In the genomic region with DNA sequence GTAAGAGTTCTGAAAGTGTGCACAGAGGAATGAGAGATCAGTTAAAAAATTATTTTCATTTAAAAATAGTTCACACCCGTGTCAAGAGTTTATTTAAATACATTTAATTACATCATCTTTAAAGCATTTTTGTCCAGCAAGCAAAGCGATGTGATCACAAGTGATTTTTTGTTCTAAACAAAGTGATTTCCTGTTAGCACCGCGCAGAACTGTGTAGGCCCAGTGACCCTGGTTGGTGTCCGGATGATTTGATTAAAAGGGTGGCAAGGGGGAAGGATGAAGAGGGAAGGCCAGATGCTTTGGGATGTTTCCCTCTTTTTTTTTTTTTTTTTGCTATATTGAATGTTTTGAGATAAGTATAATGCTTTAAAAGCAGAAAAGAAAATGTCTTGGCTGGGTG, we compare ENCODE assay signal across 2 cellular contexts.
TF ChIP-seq lines count a peak whose summit lies in the region.

No MANE protein-coding gene starts in this region.

TF ChIP-seq in SK-N-SH, 30 proteins besides CTCF, POLR2A, EP300 and RAD21 (continued from another document):
- TF ChIP-seq, protein P1, sequence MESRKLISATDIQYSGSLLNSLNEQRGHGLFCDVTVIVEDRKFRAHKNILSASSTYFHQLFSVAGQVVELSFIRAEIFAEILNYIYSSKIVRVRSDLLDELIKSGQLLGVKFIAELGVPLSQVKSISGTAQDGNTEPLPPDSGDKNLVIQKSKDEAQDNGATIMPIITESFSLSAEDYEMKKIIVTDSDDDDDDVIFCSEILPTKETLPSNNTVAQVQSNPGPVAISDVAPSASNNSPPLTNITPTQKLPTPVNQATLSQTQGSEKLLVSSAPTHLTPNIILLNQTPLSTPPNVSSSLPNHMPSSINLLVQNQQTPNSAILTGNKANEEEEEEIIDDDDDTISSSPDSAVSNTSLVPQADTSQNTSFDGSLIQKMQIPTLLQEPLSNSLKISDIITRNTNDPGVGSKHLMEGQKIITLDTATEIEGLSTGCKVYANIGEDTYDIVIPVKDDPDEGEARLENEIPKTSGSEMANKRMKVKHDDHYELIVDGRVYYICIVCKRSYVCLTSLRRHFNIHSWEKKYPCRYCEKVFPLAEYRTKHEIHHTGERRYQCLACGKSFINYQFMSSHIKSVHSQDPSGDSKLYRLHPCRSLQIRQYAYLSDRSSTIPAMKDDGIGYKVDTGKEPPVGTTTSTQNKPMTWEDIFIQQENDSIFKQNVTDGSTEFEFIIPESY (IDR thresholded peaks at IDR 0.05; ENCODE audit: borderline replicate concordance, low read depth), result no peak
- TF ChIP-seq POLR2AphosphoS5 (IDR thresholded peaks at IDR 0.05; ENCODE audit: low read depth, low read length) (no peak), RCOR1 (IDR thresholded peaks at IDR 0.05; ENCODE audit: low read length) (no peak), FOXJ3 (CRISPR knock-in tag; IDR thresholded peaks at IDR 0.05) (no peak), GABPA (IDR thresholded peaks at IDR 0.05; ENCODE audit: low read depth) (no peak), FOXM1 (IDR thresholded peaks at IDR 0.05; ENCODE audit: low read depth) (no peak), CHD2 (IDR thresholded peaks at IDR 0.05; ENCODE audit: low read length, partially characterized antibody) (no peak), SMC3 (IDR thresholded peaks at IDR 0.05; ENCODE audit: low read depth, low read length) (no peak)
- TF ChIP-seq, protein P2, sequence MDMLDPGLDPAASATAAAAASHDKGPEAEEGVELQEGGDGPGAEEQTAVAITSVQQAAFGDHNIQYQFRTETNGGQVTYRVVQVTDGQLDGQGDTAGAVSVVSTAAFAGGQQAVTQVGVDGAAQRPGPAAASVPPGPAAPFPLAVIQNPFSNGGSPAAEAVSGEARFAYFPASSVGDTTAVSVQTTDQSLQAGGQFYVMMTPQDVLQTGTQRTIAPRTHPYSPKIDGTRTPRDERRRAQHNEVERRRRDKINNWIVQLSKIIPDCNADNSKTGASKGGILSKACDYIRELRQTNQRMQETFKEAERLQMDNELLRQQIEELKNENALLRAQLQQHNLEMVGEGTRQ (IDR thresholded peaks at IDR 0.05; ENCODE audit: borderline replicate concordance, low read depth, low read length), result no peak
TF ChIP-seq in SK-N-SH: peak in this region for 0.

TF ChIP-seq in SK-N-SH treated with all-trans-retinoic acid at 6 μM for 48 hours, 23 proteins besides CTCF, POLR2A, EP300 and RAD21 (continued from another document):
- TF ChIP-seq, protein P3, sequence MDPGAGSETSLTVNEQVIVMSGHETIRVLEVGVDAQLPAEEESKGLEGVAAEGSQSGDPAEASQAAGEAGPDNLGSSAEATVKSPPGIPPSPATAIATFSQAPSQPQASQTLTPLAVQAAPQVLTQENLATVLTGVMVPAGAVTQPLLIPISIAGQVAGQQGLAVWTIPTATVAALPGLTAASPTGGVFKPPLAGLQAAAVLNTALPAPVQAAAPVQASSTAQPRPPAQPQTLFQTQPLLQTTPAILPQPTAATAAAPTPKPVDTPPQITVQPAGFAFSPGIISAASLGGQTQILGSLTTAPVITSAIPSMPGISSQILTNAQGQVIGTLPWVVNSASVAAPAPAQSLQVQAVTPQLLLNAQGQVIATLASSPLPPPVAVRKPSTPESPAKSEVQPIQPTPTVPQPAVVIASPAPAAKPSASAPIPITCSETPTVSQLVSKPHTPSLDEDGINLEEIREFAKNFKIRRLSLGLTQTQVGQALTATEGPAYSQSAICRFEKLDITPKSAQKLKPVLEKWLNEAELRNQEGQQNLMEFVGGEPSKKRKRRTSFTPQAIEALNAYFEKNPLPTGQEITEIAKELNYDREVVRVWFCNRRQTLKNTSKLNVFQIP (CRISPR knock-in tag; IDR thresholded peaks at IDR 0.05; ENCODE audit: borderline replicate concordance, low read depth), result no peak
- TF ChIP-seq TCF4 (CRISPR knock-in tag; IDR thresholded peaks at IDR 0.05; ENCODE audit: borderline replicate concordance), result no peak
- TF ChIP-seq, protein P4, sequence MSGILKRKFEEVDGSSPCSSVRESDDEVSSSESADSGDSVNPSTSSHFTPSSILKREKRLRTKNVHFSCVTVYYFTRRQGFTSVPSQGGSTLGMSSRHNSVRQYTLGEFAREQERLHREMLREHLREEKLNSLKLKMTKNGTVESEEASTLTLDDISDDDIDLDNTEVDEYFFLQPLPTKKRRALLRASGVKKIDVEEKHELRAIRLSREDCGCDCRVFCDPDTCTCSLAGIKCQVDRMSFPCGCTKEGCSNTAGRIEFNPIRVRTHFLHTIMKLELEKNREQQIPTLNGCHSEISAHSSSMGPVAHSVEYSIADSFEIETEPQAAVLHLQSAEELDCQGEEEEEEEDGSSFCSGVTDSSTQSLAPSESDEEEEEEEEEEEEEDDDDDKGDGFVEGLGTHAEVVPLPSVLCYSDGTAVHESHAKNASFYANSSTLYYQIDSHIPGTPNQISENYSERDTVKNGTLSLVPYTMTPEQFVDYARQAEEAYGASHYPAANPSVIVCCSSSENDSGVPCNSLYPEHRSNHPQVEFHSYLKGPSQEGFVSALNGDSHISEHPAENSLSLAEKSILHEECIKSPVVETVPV (CRISPR knock-in tag; IDR thresholded peaks at IDR 0.05), result no peak
- TF ChIP-seq SNAI2 (CRISPR knock-in tag; IDR thresholded peaks at IDR 0.05), result no peak
- no peak for TF ChIP-seq GLIS3 (CRISPR knock-in tag; IDR thresholded peaks at IDR 0.05)
- TF ChIP-seq, protein P5, sequence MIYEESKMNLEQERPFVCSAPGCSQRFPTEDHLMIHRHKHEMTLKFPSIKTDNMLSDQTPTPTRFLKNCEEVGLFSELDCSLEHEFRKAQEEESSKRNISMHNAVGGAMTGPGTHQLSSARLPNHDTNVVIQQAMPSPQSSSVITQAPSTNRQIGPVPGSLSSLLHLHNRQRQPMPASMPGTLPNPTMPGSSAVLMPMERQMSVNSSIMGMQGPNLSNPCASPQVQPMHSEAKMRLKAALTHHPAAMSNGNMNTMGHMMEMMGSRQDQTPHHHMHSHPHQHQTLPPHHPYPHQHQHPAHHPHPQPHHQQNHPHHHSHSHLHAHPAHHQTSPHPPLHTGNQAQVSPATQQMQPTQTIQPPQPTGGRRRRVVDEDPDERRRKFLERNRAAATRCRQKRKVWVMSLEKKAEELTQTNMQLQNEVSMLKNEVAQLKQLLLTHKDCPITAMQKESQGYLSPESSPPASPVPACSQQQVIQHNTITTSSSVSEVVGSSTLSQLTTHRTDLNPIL (CRISPR knock-in tag; IDR thresholded peaks at IDR 0.05; ENCODE audit: low read depth), result no peak
- TF ChIP-seq CSDC2 (CRISPR knock-in tag; IDR thresholded peaks at IDR 0.05), result no peak
- no peak for TF ChIP-seq ZFP3 (CRISPR knock-in tag; IDR thresholded peaks at IDR 0.05)
- no peak for TF ChIP-seq ZNF565 (CRISPR knock-in tag; conservative IDR thresholded peaks at IDR 0.05; ENCODE audit: low read depth)
